20 cellular contexts compared by ENCODE assay signal in the genomic region with DNA sequence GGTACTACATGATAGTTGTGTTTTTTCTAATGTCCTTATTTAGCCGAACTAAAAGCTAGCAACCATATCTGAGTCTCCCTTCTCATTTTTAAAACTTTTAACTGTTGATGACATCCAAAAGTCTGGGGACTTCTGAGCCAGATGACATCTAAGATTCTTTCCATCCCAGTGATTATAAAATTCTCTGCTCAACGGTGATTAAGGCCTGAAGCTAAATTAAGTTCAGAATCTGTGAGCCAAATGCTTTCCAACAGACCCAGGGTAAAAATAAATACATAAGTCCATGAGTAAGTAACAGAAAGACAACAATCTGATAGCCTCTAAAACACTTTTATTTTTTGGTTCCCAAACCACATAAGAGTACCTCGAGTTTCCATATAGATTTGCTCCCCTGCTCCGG. TPM values are rescaled to one million over a fixed set of nuclear protein-coding genes. Genes with fewer than 3 reads are reported as not detected.
DNase-seq lines count a peak whose midpoint lies in the region; ATAC-seq and TF ChIP-seq lines count a peak whose summit lies in the region.
"Had no signal": no experiment of that assay in that cellular context is flagged by ENCODE, and none has a peak within 500 bp of the region (broad histone marks: within the 10 kb centered on the region; RNA-seq: fewer than 3 reads in every experiment).

No MANE protein-coding gene starts in this region.

- H3K9me3 ChIP-seq in GM23248 (ENCODE audit: low read depth) (no peaks in the 10 kb centered on the region), Loucy (ENCODE audit: insufficient read depth, low read depth, low read length) (no peaks in the 10 kb centered on the region), gastroesophageal sphincter (no peaks in the 10 kb centered on the region), smooth muscle cell (replicated peaks; ENCODE audit: low read depth) (no peaks in the 10 kb centered on the region)
- H3K9me3 ChIP-seq: pancreas, suprapubic skin had no signal

- no peak for TF ChIP-seq EP300 in gastroesophageal sphincter (IDR thresholded peaks at IDR 0.05)

- H2AFZ ChIP-seq in GM23248, result peak overlapping the region; percentile 86
- 0 out of 2 replicates have a peak overlapping the region, but pooled peaks have one; percentile 33 for H2AFZ ChIP-seq in Loucy (ENCODE audit: low read length)
- no peak overlapping the region for H2AFZ ChIP-seq in smooth muscle cell (ENCODE audit: low read depth)

- H3K27ac ChIP-seq in GM23248, result peak overlapping the region; percentile 56
- H3K27ac ChIP-seq in gastroesophageal sphincter, result peak overlapping the region in 3 of 4 donors; percentile 36 to 63 (median 48)
- peak overlapping the region; percentile 98 for H3K27ac ChIP-seq in smooth muscle cell (ENCODE audit: low read depth)
- H3K27ac ChIP-seq: foreskin keratinocyte, pancreas, suprapubic skin had no signal

- 20 to 24% methylated on average over 4 of the region's 4 CpGs for WGBS in GM23248 (ENCODE audit: low coverage in 1 of 2, low lambda C conversion rate in 2 of 2, missing lambda C conversion rate in 2 of 2), 2 experiments
- WGBS in gastroesophageal sphincter (ENCODE audit: low coverage in 1 of 2), 2 donors, result 26 to 100% methylated on average over 1 to 4 of the region's 4 CpGs
- WGBS in smooth muscle cell (ENCODE audit: low lambda C conversion rate), result 51% methylated on average over 4 of the region's 4 CpGs

- DNase-seq in GM23248, result peak; percentile 17
- DNase-seq in smooth muscle cell (lab: John Stamatoyannopoulos, UW; ENCODE audit: unreplicated experiment), result no peak
- DNase-seq: activated CD4-positive, alpha-beta T cell treated with anti-CD3 and anti-CD28 coated beads, Interleukin-2, amount 10 ng/mL, durations not matched to agents 7 days and 5 days; activated CD8-positive, alpha-beta memory T cell treated with anti-CD3 and anti-CD28 coated beads, Interleukin-2, amount 50 U/mL, for 48 hours; activated gamma-delta T cell treated with Interleukin-2 at 50 U/mL for 16 hours; aorta; foreskin keratinocyte; left colon; NCI-H1436; NCI-H2227 treated with DMSO at 0.1 percent for 48 hours; pancreas; PC-3; stimulated activated CD4-positive, alpha-beta T cell treated with anti-CD3 and anti-CD28 coated beads, Interleukin-4, amount 100 ng/mL, for 4 hours had no signal

- H3K36me3 ChIP-seq in GM23248 (ENCODE audit: low read depth) (no peaks in the 10 kb centered on the region), Loucy (ENCODE audit: insufficient read depth, low read length) (no peaks in the 10 kb centered on the region), gastroesophageal sphincter (no peaks in the 10 kb centered on the region), smooth muscle cell (ENCODE audit: low read depth) (no peaks in the 10 kb centered on the region)
- H3K36me3 ChIP-seq: pancreas, suprapubic skin had no signal

- H3K79me2 ChIP-seq in GM23248 (ENCODE audit: insufficient read depth) (no peaks in the 10 kb centered on the region), Loucy (ENCODE audit: insufficient read depth, low read length) (no peaks in the 10 kb centered on the region), smooth muscle cell (ENCODE audit: low read depth) (no peaks in the 10 kb centered on the region)

- H3K4me2 ChIP-seq in GM23248 (ENCODE audit: unreplicated experiment), result peak overlapping the region; percentile 9
- H3K4me2 ChIP-seq in Loucy (ENCODE audit: low read depth, low read length, poor library complexity, severe bottlenecking), result no peak overlapping the region
- peak overlapping the region; percentile 41 for H3K4me2 ChIP-seq in smooth muscle cell

- in situ Hi-C loops in GM23248 (cut with MboI), result loop anchor here (25.0 kb wide), 1 partner anchor 289 kb away; no protein-coding TSS in a partner anchor

- H3K27me3 ChIP-seq in GM23248 (replicated peaks; ENCODE audit: insufficient read depth), result no peaks in the 10 kb centered on the region
- H3K27me3 ChIP-seq in Loucy (ENCODE audit: insufficient read depth, low read length, poor library complexity, severe bottlenecking), result no peaks in the 10 kb centered on the region
- no peaks in the 10 kb centered on the region for H3K27me3 ChIP-seq in gastroesophageal sphincter
- H3K27me3 ChIP-seq in smooth muscle cell (ENCODE audit: low read depth), result no peaks in the 10 kb centered on the region
- H3K27me3 ChIP-seq: foreskin keratinocyte, pancreas, suprapubic skin had no signal

- H3K4me3 ChIP-seq in GM23248 (no peak overlapping the region), Loucy (ENCODE audit: low read length, poor library complexity, severe bottlenecking) (no peak overlapping the region), gastroesophageal sphincter (no peak overlapping the region), smooth muscle cell (no peak overlapping the region)
- H3K4me3 ChIP-seq: pancreas, suprapubic skin had no signal

- H3K9me2 ChIP-seq in GM23248 (ENCODE audit: insufficient read depth) (no peaks in the 10 kb centered on the region), Loucy (replicated peaks; ENCODE audit: low read depth, low read length) (no peaks in the 10 kb centered on the region)

- peaks cover 23% of the 10 kb centered on the region for H3F3A ChIP-seq in GM23248 (ENCODE audit: insufficient read depth)
- peaks cover 4% of the 10 kb centered on the region; the same call in 1 of the 2 replicates for H3F3A ChIP-seq in Loucy (ENCODE audit: low read depth)
- H3F3A ChIP-seq in smooth muscle cell (ENCODE audit: low read depth), result peaks cover 25% of the 10 kb centered on the region

- H4K20me1 ChIP-seq in GM23248 (ENCODE audit: insufficient read depth), result no peaks in the 10 kb centered on the region
- no peaks in the 10 kb centered on the region for H4K20me1 ChIP-seq in Loucy (ENCODE audit: insufficient read depth, low read length, poor library complexity, severe bottlenecking)
- no peaks in the 10 kb centered on the region for H4K20me1 ChIP-seq in smooth muscle cell (ENCODE audit: low read depth)

- TF ChIP-seq POLR2A in gastroesophageal sphincter (IDR thresholded peaks at IDR 0.05), result no peak

- ATAC-seq in gastroesophageal sphincter, result no peak
- ATAC-seq in GM18870 (IDR thresholded peaks at IDR 0.05; ENCODE audit: unreplicated experiment), result no peak
- ATAC-seq in GM21528 (IDR thresholded peaks at IDR 0.05; ENCODE audit: low FRiP score, unreplicated experiment), result no peak
- ATAC-seq in HG03571 (IDR thresholded peaks at IDR 0.05; ENCODE audit: unreplicated experiment), result no peak
- ATAC-seq: foreskin keratinocyte, left colon, pancreas, PC-3, SK-N-SH treated with all-trans-retinoic acid at 6 μM for 48 hours had no signal

- H3K9ac ChIP-seq in GM23248, result peak overlapping the region; percentile 39
- H3K9ac ChIP-seq in Loucy (ENCODE audit: low read depth, low read length, poor library complexity, severe bottlenecking), result no peak overlapping the region
- H3K9ac ChIP-seq in smooth muscle cell (ENCODE audit: low read depth), result peak overlapping the region; percentile 5

- H3K4me1 ChIP-seq in GM23248 (ENCODE audit: insufficient read depth) (peaks cover 33% of the 10 kb centered on the region), Loucy (ENCODE audit: insufficient read depth, low read length, poor library complexity, severe bottlenecking) (peaks cover 40% of the 10 kb centered on the region), gastroesophageal sphincter (peaks cover 16 to 43% (median 19%) of the 10 kb centered on the region in 3 donors), smooth muscle cell (ENCODE audit: low read depth) (peaks cover 28% of the 10 kb centered on the region)

- TF ChIP-seq CTCF in Loucy (conservative IDR thresholded peaks at IDR 0.05; ENCODE audit: low read length) (no peak), gastroesophageal sphincter (IDR thresholded peaks at IDR 0.05) (no peak), smooth muscle cell (IDR thresholded peaks at IDR 0.05; ENCODE audit: borderline replicate concordance, insufficient read depth, poor library complexity, severe bottlenecking) (no peak)

RNA-seq across cellular contexts. Expression of a gene that starts 13.1 kb away (rescaled TPM):
- total RNA-seq in GM23248 (2014; rRNA removed; shearing (Covaris generic)), result 379 and 430 TPM in 2 replicates
- polyA plus RNA-seq in GM23248 (2016; fragmentation: Nextera tagmentation; extraction: Ambion mirVana), result 292 and 376 TPM in 2 replicates
- 100 to 1,000 TPM; 203 to 273 (median 250) TPM for total RNA-seq in gastroesophageal sphincter
- total RNA-seq in smooth muscle cell, result 460 and 518 TPM in 2 replicates
- 316 and 334 TPM in 2 replicates for polyA plus RNA-seq in smooth muscle cell

Comparison
In these comparisons a context has a peak if more than half of its experiments do, and no peak if none do; other contexts are left out.
1. H3K27ac ChIP-seq: peak in every context shown above with its lines; median percentile 98 in smooth muscle cell; 56 in GM23248; 48 in gastroesophageal sphincter.